8 cellular contexts compared by ENCODE assay signal in the genomic region with DNA sequence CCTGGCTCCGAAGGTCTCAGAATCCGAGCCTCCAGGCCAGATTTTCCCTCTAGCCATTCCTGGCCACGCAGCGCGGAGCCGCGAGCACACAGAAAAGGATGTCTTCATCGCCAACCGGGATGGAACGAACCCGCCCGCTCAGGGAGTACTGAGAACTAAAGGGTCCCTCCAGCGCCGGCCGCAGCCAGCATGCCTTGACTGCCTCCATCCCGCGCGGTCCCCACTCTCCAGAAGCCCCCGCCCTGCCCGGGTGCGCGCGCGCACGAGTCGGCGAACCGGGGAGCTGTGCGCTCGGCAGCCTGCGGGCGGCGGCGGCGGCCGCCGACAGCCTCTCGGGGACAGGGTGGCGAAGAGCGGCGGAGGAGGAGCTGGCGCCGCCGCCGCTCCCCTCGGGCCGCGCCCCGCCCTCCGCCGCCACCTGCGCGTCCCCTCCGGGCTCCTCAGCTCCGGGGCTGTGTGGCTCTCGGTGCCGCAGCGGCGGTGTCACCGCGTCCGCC. TPM values are rescaled to one million over a fixed set of nuclear protein-coding genes. Genes with fewer than 3 reads are reported as not detected.
A peak's percentile ranks its signal among the peaks of the same experiment; 100 is the strongest.
DNase-seq lines count a peak whose midpoint lies in the region; ATAC-seq and TF ChIP-seq lines count a peak whose summit lies in the region.

No MANE protein-coding gene starts in this region.

- peaks cover 10% of the 10 kb centered on the region; the same call in 1 of the 2 replicates for H3K4me1 ChIP-seq in ES-I3 (ENCODE audit: insufficient read depth, low read length)

- no peak for TF ChIP-seq CTCF in retinal pigment epithelial cell (conservative IDR thresholded peaks at IDR 0.05; ENCODE audit: low read depth, low read length)

- no peaks in the 10 kb centered on the region for H3K36me3 ChIP-seq in ES-I3 (ENCODE audit: insufficient read depth, low read length)

- ATAC-seq in GM18907 (IDR thresholded peaks at IDR 0.05; ENCODE audit: unreplicated experiment) (no peak), GM18505 (IDR thresholded peaks at IDR 0.05; ENCODE audit: unreplicated experiment) (no peak)

- peak overlapping the region; percentile 94 for H3K9ac ChIP-seq in ES-I3 (ENCODE audit: low read depth, low read length)

- DNase-seq in SK-N-DZ (ENCODE audit: low spot score) (peak; percentile 33), hypothalamus (lab: John Stamatoyannopoulos, UW) (peak in 29 of 51 donors; percentile 1 to 68 (median 30)), retinal pigment epithelial cell (ENCODE audit: low read depth) (no peak), UCSD-AML1 (lab: John Stamatoyannopoulos, UW; ENCODE audit: unreplicated experiment) (no peak), NCI-H446 (lab: John Stamatoyannopoulos, UW) (no peak)

- TF ChIP-seq POLR2A in GM18505 (IDR thresholded peaks at IDR 0.05; ENCODE audit: borderline replicate concordance, extremely low read depth, insufficient read depth, insufficient read length), result no peak

- peak overlapping the region; percentile 22 for H3K4me3 ChIP-seq in retinal pigment epithelial cell (ENCODE audit: low read length)

- no peaks in the 10 kb centered on the region for H3K9me3 ChIP-seq in ES-I3 (ENCODE audit: control insufficient read depth, insufficient read depth, low read length)

RNA-seq across cellular contexts. Expression of a gene that starts 0.6 kb away (rescaled TPM):
- polyA plus RNA-seq in SK-N-DZ (2014; cell fraction: cytosol; rRNA removed), result 0.23 TPM in 1 of 2 replicates, not detected in the other
- polyA plus RNA-seq in SK-N-DZ (2014; cell fraction: nucleus; rRNA removed), result 0.31 TPM in 1 of 2 replicates, not detected in the other

Comparison
In these comparisons a context has a peak if more than half of its experiments do, and no peak if none do; other contexts are left out.
1. DNase-seq: peak in SK-N-DZ (single experiment) and hypothalamus (29 of 51); none in retinal pigment epithelial cell (single experiment), UCSD-AML1 (single experiment) and NCI-H446 (0 of 2).